Comparison of ENCODE assay signal across 8 cellular contexts in the genomic region with DNA sequence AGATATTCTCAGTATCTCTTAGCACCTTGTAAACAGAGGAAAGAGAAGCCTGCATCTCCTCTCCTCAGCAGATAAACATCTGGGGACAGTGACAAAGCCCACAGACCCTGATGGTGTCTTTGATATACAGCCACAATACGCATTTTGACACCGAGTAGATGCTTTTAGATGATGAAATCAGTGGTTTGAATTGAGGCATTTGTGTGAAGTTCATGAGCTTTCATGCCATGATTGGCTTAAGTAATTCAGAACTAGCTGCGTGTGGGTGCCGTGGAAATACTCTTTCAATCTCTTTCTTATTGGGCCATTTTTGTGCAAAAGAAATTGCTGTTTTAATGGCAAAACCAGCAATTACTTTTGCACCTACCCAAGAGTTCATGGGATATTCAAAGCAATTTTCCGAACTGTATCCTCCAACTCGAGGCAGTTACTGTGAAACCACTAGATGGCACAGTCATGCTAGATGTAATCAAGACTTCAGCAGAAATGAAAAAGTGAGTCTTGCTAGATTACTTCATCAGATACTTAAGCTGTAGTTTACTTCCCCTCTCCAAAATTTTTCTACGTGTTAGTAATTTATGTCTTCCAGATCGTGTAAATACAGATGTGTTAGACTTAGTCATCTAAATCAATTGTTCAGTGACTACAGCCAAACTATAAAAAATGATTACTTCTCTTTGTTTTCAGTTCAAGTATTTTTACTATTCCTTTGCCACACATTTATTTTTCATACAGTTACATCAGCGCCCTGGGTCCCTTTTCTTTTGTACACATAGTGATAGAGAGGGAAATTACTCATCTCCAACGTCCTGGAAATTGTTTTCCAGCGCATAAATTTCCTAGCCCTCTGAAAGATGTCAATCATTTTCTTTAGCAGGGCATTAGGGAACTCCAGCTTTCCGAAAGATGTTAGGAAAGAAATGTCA. TPM values are rescaled to one million over a fixed set of nuclear protein-coding genes. Genes with fewer than 3 reads are reported as not detected.
DNase-seq lines count a peak whose midpoint lies in the region; ATAC-seq lines count a peak whose summit lies in the region.

No MANE protein-coding gene starts in this region.

- ATAC-seq in CD4-positive, CD25-positive, alpha-beta regulatory T cell (ENCODE audit: low read depth in 2 of 2) = peak in 1 of 2 donors; percentile 57
- ATAC-seq in GM18517 (IDR thresholded peaks at IDR 0.05; ENCODE audit: unreplicated experiment) (peak; percentile 81), HG03196 (IDR thresholded peaks at IDR 0.05; ENCODE audit: unreplicated experiment) (peak; percentile 77), HG03342 (IDR thresholded peaks at IDR 0.05; ENCODE audit: unreplicated experiment) (no peak)

- no peaks in the 10 kb centered on the region for H3K4me1 ChIP-seq in CD4-positive, CD25-positive, alpha-beta regulatory T cell (ENCODE audit: control insufficient read depth, insufficient read depth, low read length, poor library complexity, severe bottlenecking)

- CTCF ChIA-PET in activated naive CD4-positive, alpha-beta T cell treated with anti-CD3 and anti-CD28 coated beads, Interleukin-2, amount 10 ng/mL, durations not matched to agents 7 days and 5 days (lab: Charles Lee) = interaction anchor here (0.6 to 2.8 kb wide), 26 partner anchors 11 to 425 kb away, joined by 3 to 74 read pairs (median 3); no protein-coding TSS in a partner anchor

- peak overlapping the region in 2 of 3 donors; percentile 2 to 17 for H3K27ac Mint-ChIP-seq in CD4-positive, CD25-positive, alpha-beta regulatory T cell
- no peak overlapping the region for H3K27ac Mint-ChIP-seq in activated naive CD4-positive, alpha-beta T cell treated with anti-CD3 and anti-CD28 coated beads, Interleukin-2, amount 10 ng/mL, durations not matched to agents 7 days and 5 days

- no peaks in the 10 kb centered on the region for H3K36me3 Mint-ChIP-seq in CD4-positive, CD25-positive, alpha-beta regulatory T cell
- H3K36me3 Mint-ChIP-seq in activated naive CD4-positive, alpha-beta T cell treated with anti-CD3 and anti-CD28 coated beads, Interleukin-2, amount 10 ng/mL, durations not matched to agents 7 days and 5 days = no peaks in the 10 kb centered on the region

- peaks cover 11% of the 10 kb centered on the region for H3K27me3 ChIP-seq in CD4-positive, CD25-positive, alpha-beta regulatory T cell (ENCODE audit: control insufficient read depth, insufficient read depth, low read length)

- no peaks in the 10 kb centered on the region for H3K36me3 ChIP-seq in CD4-positive, CD25-positive, alpha-beta regulatory T cell (ENCODE audit: control insufficient read depth, insufficient read depth, low read length)

- H3K4me1 Mint-ChIP-seq in CD4-positive, CD25-positive, alpha-beta regulatory T cell = peaks cover 0 to 13% (median 5%) of the 10 kb centered on the region in 4 donors
- H3K4me1 Mint-ChIP-seq in activated naive CD4-positive, alpha-beta T cell treated with anti-CD3 and anti-CD28 coated beads, Interleukin-2, amount 10 ng/mL, durations not matched to agents 7 days and 5 days = peaks cover 14% of the 10 kb centered on the region

- peak in 2 of 3 donors; percentile 45 to 63 for DNase-seq in CD4-positive, CD25-positive, alpha-beta regulatory T cell
- DNase-seq in NCI-H524 (lab: John Stamatoyannopoulos, UW) (peak; percentile 46 to 84), glomerular visceral epithelial cell (ENCODE audit: extremely low spot score) (peak; percentile 68), pons (ENCODE audit: low spot score) (peak; percentile 93)
- no peak for DNase-seq in activated naive CD4-positive, alpha-beta T cell treated with anti-CD3 and anti-CD28 coated beads, Interleukin-2, amount 10 ng/mL, durations not matched to agents 7 days and 5 days

- peak overlapping the region; percentile 46 to 93 (median 70) for H3K4me3 Mint-ChIP-seq in CD4-positive, CD25-positive, alpha-beta regulatory T cell
- peak overlapping the region; percentile 53 for H3K4me3 Mint-ChIP-seq in activated naive CD4-positive, alpha-beta T cell treated with anti-CD3 and anti-CD28 coated beads, Interleukin-2, amount 10 ng/mL, durations not matched to agents 7 days and 5 days

- H3K27me3 Mint-ChIP-seq in CD4-positive, CD25-positive, alpha-beta regulatory T cell = peaks cover 40% of the 10 kb centered on the region
- H3K27me3 Mint-ChIP-seq in activated naive CD4-positive, alpha-beta T cell treated with anti-CD3 and anti-CD28 coated beads, Interleukin-2, amount 10 ng/mL, durations not matched to agents 7 days and 5 days = peaks cover 15% of the 10 kb centered on the region

- peaks cover 0 to 6% (median 0%) of the 10 kb centered on the region in 7 donors for H3K9me3 Mint-ChIP-seq in CD4-positive, CD25-positive, alpha-beta regulatory T cell
- H3K9me3 Mint-ChIP-seq in activated naive CD4-positive, alpha-beta T cell treated with anti-CD3 and anti-CD28 coated beads, Interleukin-2, amount 10 ng/mL, durations not matched to agents 7 days and 5 days = no peaks in the 10 kb centered on the region

- H3K9me3 ChIP-seq in CD4-positive, CD25-positive, alpha-beta regulatory T cell (ENCODE audit: control insufficient read depth in 2 of 2, low read length in 2 of 2) = no peaks in the 10 kb centered on the region

- no peak overlapping the region for H3K27ac ChIP-seq in CD4-positive, CD25-positive, alpha-beta regulatory T cell (ENCODE audit: insufficient read depth, low read length, poor library complexity, severe bottlenecking)

- H3K4me3 ChIP-seq in CD4-positive, CD25-positive, alpha-beta regulatory T cell (ENCODE audit: low read depth, low read length) = peak overlapping the region; percentile 83

RNA-seq across cellular contexts. Expression of a gene that starts 49.4 kb away (rescaled TPM):
- not detected for total RNA-seq in CD4-positive, CD25-positive, alpha-beta regulatory T cell
- not detected for polyA plus RNA-seq in CD4-positive, CD25-positive, alpha-beta regulatory T cell
